15 cellular contexts compared by ENCODE assay signal in genomic region chr9:108386859-108387384, GRCh38.
DNase-seq lines count a peak whose midpoint lies in the region; ATAC-seq and TF ChIP-seq lines count a peak whose summit lies in the region.
"Had no signal": no experiment of that assay in that cellular context is flagged by ENCODE, and none has a peak within 500 bp of the region (broad histone marks: within the 10 kb centered on the region; RNA-seq: fewer than 3 reads in every experiment).

No MANE protein-coding gene starts in this region.

- H4K20me1 ChIP-seq in fibroblast of lung (ENCODE audit: control insufficient read depth, extremely low read depth, insufficient read depth, low read length): no peaks in the 10 kb centered on the region

- peak; percentile 63 for ATAC-seq in omental fat pad (ENCODE audit: low FRiP score)
- ATAC-seq in GM18502 (IDR thresholded peaks at IDR 0.05; ENCODE audit: poor library complexity, unreplicated experiment): no peak
- ATAC-seq: activated T-cell treated with anti-CD3 and anti-CD28 coated beads, Interleukin-2, amount 50 U/mL, for 4 hours; Right ventricle myocardium inferior had no signal

- no peak for TF ChIP-seq CTCF in fibroblast of lung (conservative IDR thresholded peaks at IDR 0.05 in 1 of 2, IDR thresholded peaks at IDR 0.05 in 1 of 2; ENCODE audit: low read depth in 1 of 2, low read length in 2 of 2)
- TF ChIP-seq CTCF in omental fat pad (IDR thresholded peaks at IDR 0.05): no peak

- no peak overlapping the region for H3K9ac ChIP-seq in fibroblast of lung (ENCODE audit: insufficient read depth, low read length)

- H3K4me2 ChIP-seq in fibroblast of lung (ENCODE audit: extremely low read depth, insufficient read depth, low read length): no peak overlapping the region

- no peaks in the 10 kb centered on the region for H3K79me2 ChIP-seq in fibroblast of lung (ENCODE audit: control insufficient read depth, insufficient read depth, low read length)

- H2AFZ ChIP-seq in fibroblast of lung (ENCODE audit: low read length): no peak overlapping the region

- POLR2A ChIA-PET in HEK293T (lab: Yijun Ruan, JAX): no interaction called here

- peaks cover 4% of the 10 kb centered on the region for H3K4me1 ChIP-seq in fibroblast of lung (ENCODE audit: control insufficient read depth, extremely low read depth, insufficient read depth, low read length)

- no peak overlapping the region for H3K27ac ChIP-seq in fibroblast of lung (ENCODE audit: insufficient read depth, low read length)

- no peaks in the 10 kb centered on the region for H3K9me3 ChIP-seq in fibroblast of lung (ENCODE audit: control insufficient read depth, insufficient read depth, low read depth, low read length)

- CTCF ChIA-PET in HEK293T (lab: Yijun Ruan, JAX): no interaction called here

- DNase-seq in Daoy (ENCODE audit: low read depth): peak; percentile 20
- peak; percentile 52 for DNase-seq in RPMI7951 (ENCODE audit: low read depth)
- peak; percentile 85 to 92 for DNase-seq in fibroblast of lung (ENCODE audit: low read depth in 2 of 2)
- no peak for DNase-seq in omental fat pad (ENCODE audit: low spot score)
- DNase-seq in midbrain (lab: John Stamatoyannopoulos, UW): no peak
- no peak for DNase-seq in NCI-H1048 (lab: John Stamatoyannopoulos, UW)
- no peak for DNase-seq in HEK293T (ENCODE audit: extremely low spot score)
- DNase-seq: activated CD4-positive, alpha-beta T cell treated with anti-CD3 and anti-CD28 coated beads, Interleukin-2, amount 10 ng/mL, durations not matched to agents 7 days and 5 days; activated T-cell treated with anti-CD3 and anti-CD28 coated beads, Interleukin-2, amount 50 U/mL, for 4 hours; glutamatergic neuron; KBM-7; kidney; NCI-H1930 had no signal

- no peaks in the 10 kb centered on the region for H3K27me3 ChIP-seq in fibroblast of lung (ENCODE audit: control insufficient read depth, insufficient read depth, low read length)

- H3K4me3 ChIP-seq in fibroblast of lung (replicated peaks in 1 of 4; ENCODE audit: control extremely low read depth in 1 of 4, insufficient read depth in 1 of 4, low read depth in 3 of 4, low read length in 4 of 4): no peak overlapping the region

- H3K36me3 ChIP-seq in fibroblast of lung (ENCODE audit: control insufficient read depth, insufficient read depth, low read length): no peaks in the 10 kb centered on the region

TF ChIP-seq in HEK293T, 16 proteins besides CTCF, POLR2A, EP300 and RAD21:
- TF ChIP-seq SP1 (IDR thresholded peaks at IDR 0.05): no peak
- TF ChIP-seq FOXK2 (IDR thresholded peaks at IDR 0.05): no peak
- TF ChIP-seq TARDBP (IDR thresholded peaks at IDR 0.05): no peak
- no peak for TF ChIP-seq ELF4 (IDR thresholded peaks at IDR 0.05)
- TF ChIP-seq ZNF384 (IDR thresholded peaks at IDR 0.05): no peak
- no peak for TF ChIP-seq FOXM1 (IDR thresholded peaks at IDR 0.05; ENCODE audit: borderline replicate concordance)

Comparison
In these comparisons a context has a peak if more than half of its experiments do, and no peak if none do; other contexts are left out.
1. DNase-seq: peak in Daoy (single experiment), RPMI7951 (single experiment) and fibroblast of lung (2 of 2); none in omental fat pad (single experiment), midbrain (single experiment), NCI-H1048 (single experiment) and HEK293T (single experiment).